In the genomic region with DNA sequence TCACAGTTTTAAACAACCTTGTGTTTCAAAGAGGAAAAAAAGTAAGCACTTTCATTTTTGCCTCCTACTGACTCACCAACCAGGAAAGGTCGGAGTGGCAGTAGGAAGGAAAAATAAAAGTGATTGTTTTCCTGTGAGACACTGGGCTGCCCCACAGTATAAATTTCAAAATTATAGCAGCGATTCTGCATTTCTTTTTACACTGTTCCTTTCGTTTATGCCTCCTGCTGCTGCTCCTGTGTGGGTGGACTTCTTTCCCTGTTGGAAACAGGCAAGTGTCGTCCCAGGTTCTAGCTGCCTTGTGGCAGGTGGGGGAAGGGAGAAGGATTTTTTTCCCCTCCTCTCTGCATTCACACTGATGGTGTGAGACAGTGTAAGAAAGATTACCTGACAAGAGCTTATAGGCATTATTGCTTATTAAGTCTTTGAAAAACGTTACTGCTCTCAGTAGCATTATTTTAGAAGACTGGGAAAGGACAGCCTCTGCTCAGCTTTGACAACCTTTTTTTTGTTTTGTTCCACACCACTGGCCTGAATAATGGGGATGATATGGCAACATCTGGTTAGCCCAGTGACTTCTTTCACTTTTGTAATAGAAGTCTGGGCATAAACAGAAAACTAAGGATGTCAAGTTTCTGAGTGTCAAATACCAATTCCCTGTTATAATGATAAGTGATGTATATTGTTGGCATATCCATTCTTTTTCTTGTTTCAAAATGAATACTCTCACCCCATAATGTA, we compare ENCODE assay signal across 8 cellular contexts.
DNase-seq lines count a peak whose midpoint lies in the region; ATAC-seq and TF ChIP-seq lines count a peak whose summit lies in the region.

No MANE protein-coding gene starts in this region.

- BruUV-seq in HCT116 (replicated peaks; lab: Mats Ljungman, UMichigan), result no TSS peak

- no peak for TF ChIP-seq POLR2A in HCT116 (IDR thresholded peaks at IDR 0.05; ENCODE audit: borderline replicate concordance, extremely low read depth, insufficient read depth, insufficient read length)

- peaks cover 12 to 21% (median 15%) of the 10 kb centered on the region in 11 experiments for H3K9me3 ChIP-seq in BLaER1 treated with 17β-estradiol and CSF1 and Interleukin-3, amounts not matched to agents 10 nM and 100 nM (replicated peaks in 1 of 11)
- H3K9me3 ChIP-seq in HCT116 (ENCODE audit: control insufficient read depth in 1 of 2, insufficient read depth in 1 of 2, low read depth in 1 of 2, low read length in 2 of 2), result peaks cover 0 to 6% of the 10 kb centered on the region in 2 experiments; a peak in 1 of 4 replicates

- H3K27me3 ChIP-seq in BLaER1 treated with 17β-estradiol and CSF1 and Interleukin-3, amounts not matched to agents 10 nM and 100 nM, result no peaks in the 10 kb centered on the region
- H3K27me3 ChIP-seq in HCT116 (ENCODE audit: insufficient read depth, low read length) (no peaks in the 10 kb centered on the region), kidney epithelial cell (ENCODE audit: control insufficient read depth, insufficient read depth, low read length) (no peaks in the 10 kb centered on the region)

- CTCF ChIA-PET in HCT116 (lab: Charles Lee), result no interaction called here

- intact Hi-C loops in HCT116 (cut with micrococcal nuclease), result no loop called here

- DNase-seq in HCT116 (ENCODE audit: low read depth, low spot score), result no peak
- peak; percentile 55 for DNase-seq in amniotic epithelial cell (ENCODE audit: low read depth)
- DNase-seq in kidney epithelial cell (ENCODE audit: low read depth), result no peak
- DNase-seq in NCI-H1105 treated with DMSO at 0.1 percent for 48 hours (lab: John Stamatoyannopoulos, UW), result no peak
- no peak for DNase-seq in stimulated activated naive CD4-positive, alpha-beta T cell treated with Interleukin-2 at 50 U/mL for 16 hours (lab: John Stamatoyannopoulos, UW)

- no peak overlapping the region for H3K4me3 ChIP-seq in BLaER1 treated with 17β-estradiol and CSF1 and Interleukin-3, amounts not matched to agents 10 nM and 100 nM
- H3K4me3 ChIP-seq in HCT116 (replicated peaks in 1 of 2; ENCODE audit: low read depth in 1 of 2, low read length in 2 of 2) (peak overlapping the region; percentile 31 to 51), kidney epithelial cell (ENCODE audit: low read depth, low read length) (peak overlapping the region; percentile 34)

- ATAC-seq in HCT116, result peak; percentile 78
- no peak for ATAC-seq in HG03469 (IDR thresholded peaks at IDR 0.05; ENCODE audit: unreplicated experiment)
- no peak for ATAC-seq in GM19035 (IDR thresholded peaks at IDR 0.05; ENCODE audit: unreplicated experiment)

- POLR2A ChIA-PET in HCT116 (lab: Charles Lee), result no interaction called here

- peak overlapping the region in 2 of 11 experiments; percentile 1 to 53; a peak in 2 of 22 replicates for H3K9ac ChIP-seq in BLaER1 treated with 17β-estradiol and CSF1 and Interleukin-3, amounts not matched to agents 10 nM and 100 nM
- H3K9ac ChIP-seq in HCT116 (ENCODE audit: low read length), result peak overlapping the region; percentile 41

- peaks cover 0 to 85% (median 0%) of the 10 kb centered on the region in 11 experiments; a peak in 8 of 22 replicates for H4K20me1 ChIP-seq in BLaER1 treated with 17β-estradiol and CSF1 and Interleukin-3, amounts not matched to agents 10 nM and 100 nM
- no peaks in the 10 kb centered on the region for H4K20me1 ChIP-seq in HCT116 (ENCODE audit: insufficient read depth)

- no peak; the same call in 1 of the 2 replicates for TF ChIP-seq RAD21 in HCT116 (IDR thresholded peaks at IDR 0.05; ENCODE audit: low read depth)

- no peaks in the 10 kb centered on the region for H3K9me2 ChIP-seq in HCT116 (ENCODE audit: insufficient read depth)

- peaks cover 7 to 47% (median 19%) of the 10 kb centered on the region in 10 experiments for H3K4me1 ChIP-seq in BLaER1 treated with 17β-estradiol and CSF1 and Interleukin-3, amounts not matched to agents 10 nM and 100 nM
- H3K4me1 ChIP-seq in HCT116 (ENCODE audit: control insufficient read depth in 1 of 2, insufficient read depth in 2 of 2, low read length in 2 of 2), result peaks cover 4 to 12% of the 10 kb centered on the region in 2 experiments; a peak in 2 of 4 replicates

- peak overlapping the region in 4 of 11 experiments; percentile 21 to 37 (median 30); a peak in 6 of 22 replicates for H3K27ac ChIP-seq in BLaER1 treated with 17β-estradiol and CSF1 and Interleukin-3, amounts not matched to agents 10 nM and 100 nM
- peak overlapping the region; percentile 56 for H3K27ac ChIP-seq in HCT116 (ENCODE audit: low read depth, low read length)

- peak overlapping the region; percentile 38 to 75 (median 68) for H3K4me2 ChIP-seq in BLaER1 treated with 17β-estradiol and CSF1 and Interleukin-3, amounts not matched to agents 10 nM and 100 nM
- H3K4me2 ChIP-seq in HCT116 (ENCODE audit: low read length), result peak overlapping the region; percentile 73

- H2AFZ ChIP-seq in HCT116 (ENCODE audit: low read depth, low read length, poor library complexity, severe bottlenecking), result no peak overlapping the region

- RAD21 ChIA-PET in HCT116 (lab: Charles Lee; ENCODE audit: low non-redundant PET in 1 of 2, low total read pairs in 2 of 2, uncharacterized antibody in 2 of 2, unreplicated experiment in 2 of 2), result no interaction called here

- H3K79me2 ChIP-seq in HCT116 (ENCODE audit: insufficient read depth, low read length), result no peaks in the 10 kb centered on the region

- H3K36me3 ChIP-seq in BLaER1 treated with 17β-estradiol and CSF1 and Interleukin-3, amounts not matched to agents 10 nM and 100 nM, result peaks cover 12 to 32% (median 19%) of the 10 kb centered on the region in 11 experiments
- H3K36me3 ChIP-seq in HCT116 (ENCODE audit: control insufficient read depth in 1 of 2, insufficient read depth in 2 of 2, low read length in 2 of 2) (peaks cover 0 to 6% of the 10 kb centered on the region in 2 experiments; a peak in 1 of 4 replicates), kidney epithelial cell (ENCODE audit: control insufficient read depth, insufficient read depth, low read length) (no peaks in the 10 kb centered on the region)

- TF ChIP-seq CTCF in HCT116 (IDR thresholded peaks at IDR 0.05 in 2 of 3, conservative IDR thresholded peaks at IDR 0.05 in 1 of 3; ENCODE audit: borderline replicate concordance in 1 of 3, insufficient read depth in 1 of 3, low read depth in 2 of 3, low read length in 2 of 3), result no peak
- TF ChIP-seq CTCF in kidney epithelial cell (IDR thresholded peaks at IDR 0.05; ENCODE audit: insufficient read depth, low read length, poor library complexity, severe bottlenecking), result no peak

TF ChIP-seq in HCT116, 20 proteins besides CTCF, POLR2A, EP300 and RAD21:
- TF ChIP-seq TCF7L2 (IDR thresholded peaks at IDR 0.05; ENCODE audit: borderline replicate concordance, extremely low read depth, insufficient read depth, insufficient read length) (no peak), CBX3 (IDR thresholded peaks at IDR 0.05; ENCODE audit: low read depth) (peak; percentile 39; the same call in 1 of the 2 replicates), YY1 (IDR thresholded peaks at IDR 0.05; ENCODE audit: extremely low read depth, insufficient replicate concordance, low read depth, low read length) (no peak), SP1 (IDR thresholded peaks at IDR 0.05; ENCODE audit: low read depth) (peak; percentile 21; the same call in 1 of the 2 replicates), FOSL1 (IDR thresholded peaks at IDR 0.05; ENCODE audit: low read depth) (peak; percentile 4; the same call in 1 of the 2 replicates), JUND (IDR thresholded peaks at IDR 0.05) (0 out of 2 replicates have a peak, but pooled peaks have one; percentile 27), EZH2phosphoT487 (IDR thresholded peaks at IDR 0.05; ENCODE audit: borderline replicate concordance) (no peak), POLR2AphosphoS5 (IDR thresholded peaks at IDR 0.05; ENCODE audit: low read depth, low read length) (no peak)

Comparison
In these comparisons a context has a peak if more than half of its experiments do, and no peak if none do; other contexts are left out.
1. H3K4me3 ChIP-seq: peak in HCT116 (2 of 2) and kidney epithelial cell (single experiment); none in BLaER1 treated with 17β-estradiol and CSF1 and Interleukin-3, amounts not matched to agents 10 nM and 100 nM (0 of 10).